25 cellular contexts compared by ENCODE assay signal in the genomic region with DNA sequence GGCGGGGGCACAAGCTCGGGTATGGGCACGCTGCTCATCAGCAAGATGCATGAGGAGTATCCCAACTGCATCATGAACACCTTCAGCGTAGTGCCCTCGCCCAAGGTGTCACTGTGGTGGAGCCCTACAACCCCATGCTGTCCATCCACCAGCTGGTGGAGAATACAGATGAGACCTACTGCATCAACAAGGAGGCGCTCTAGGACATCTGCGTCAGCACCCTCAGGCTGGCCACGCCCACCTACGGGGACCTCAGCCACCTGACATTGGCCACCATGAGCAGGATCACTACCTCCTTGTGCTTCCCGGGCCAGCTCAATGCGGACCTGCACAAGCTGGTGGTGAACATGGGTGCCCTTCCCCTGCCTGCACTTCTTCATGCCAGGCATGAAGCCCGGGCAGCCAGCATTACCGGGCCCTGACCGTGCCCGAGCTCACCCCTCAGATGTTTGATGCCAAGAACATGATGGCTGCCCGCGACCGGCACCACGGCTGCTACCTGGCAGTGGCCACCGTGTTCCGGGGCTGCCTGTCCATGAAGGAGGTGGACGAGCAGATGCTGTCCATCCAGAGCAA. TPM values are rescaled to one million over a fixed set of nuclear protein-coding genes. Genes with fewer than 3 reads are reported as not detected.
"Had no signal": no experiment of that assay in that cellular context is flagged by ENCODE, and none has a peak within 500 bp of the region (broad histone marks: within the 10 kb centered on the region; RNA-seq: fewer than 3 reads in every experiment).

No MANE protein-coding gene starts in this region.

- H3K9me2 ChIP-seq: SK-N-SH had no signal

- H3K27me3 ChIP-seq: MG63 had no signal

- H3K9me3 ChIP-seq: MG63, SK-N-SH had no signal

- H3K27ac ChIP-seq: KMS-11, RWPE1 had no signal

- H3K36me3 Mint-ChIP-seq: T-cell had no signal

- H3K4me2 ChIP-seq: KMS-11, SK-N-SH had no signal

- H3K27ac Mint-ChIP-seq: T-cell had no signal

- DNase-seq: IMR-90, MG63, NCI-H1092, NCI-H1105 treated with DMSO at 0.1 percent for 48 hours, NCI-H1417 treated with DMSO at 0.1 percent for 48 hours, NCI-H146, NCI-H1694 treated with DMSO at 0.1 percent for 48 hours, NCI-H1930, NCI-H2081, NCI-H2107, NCI-H2227 treated with DMSO at 0.1 percent for 48 hours, NCI-H510A, NCI-H524 treated with DMSO at 0.1 percent for 48 hours, NCI-H69, NCI-H774, PC-3, SHP77, SK-N-SH, SW 1271, T-cell had no signal

- H3K9ac ChIP-seq: KMS-11, SK-N-SH had no signal

- H3K4me3 Mint-ChIP-seq: T-cell had no signal

- H3K9me3 Mint-ChIP-seq: T-cell had no signal

- H3K27me3 Mint-ChIP-seq: T-cell had no signal

- H3K4me3 ChIP-seq: MG63 had no signal

- H3K36me3 ChIP-seq: MG63 had no signal

RNA-seq across cellular contexts. Expression of a gene that starts 12.8 kb away (rescaled TPM):
- total RNA-seq: HepG2, HT1080, IMR-90, SK-MEL-5 had no signal
